ENCODE assay signal across 19 cellular contexts in genomic region chr1:192629602-192630001, GRCh38. TPM values are rescaled to one million over a fixed set of nuclear protein-coding genes. Genes with fewer than 3 reads are reported as not detected.
A peak's percentile ranks its signal among the peaks of the same experiment; 100 is the strongest.
DNase-seq lines count a peak whose midpoint lies in the region; ATAC-seq and TF ChIP-seq lines count a peak whose summit lies in the region.
"Had no signal": no experiment of that assay in that cellular context is flagged by ENCODE, and none has a peak within 500 bp of the region (broad histone marks: within the 10 kb centered on the region; RNA-seq: fewer than 3 reads in every experiment).

No MANE protein-coding gene starts in this region.

- H3K27ac ChIP-seq in OCI-LY3 (ENCODE audit: low read length) (peak overlapping the region; percentile 96), heart right ventricle (no peak overlapping the region), esophagus squamous epithelium (no peak overlapping the region), A673 (ENCODE audit: low read depth, low read length, poor library complexity, severe bottlenecking) (no peak overlapping the region)

- no peak for TF ChIP-seq CTCF in OCI-LY3 (IDR thresholded peaks at IDR 0.05; ENCODE audit: low read depth, low read length)
- no peak for TF ChIP-seq CTCF in heart right ventricle (IDR thresholded peaks at IDR 0.05)
- TF ChIP-seq CTCF in esophagus squamous epithelium (IDR thresholded peaks at IDR 0.05): no peak
- no peak for TF ChIP-seq CTCF in A673 (conservative IDR thresholded peaks at IDR 0.05; ENCODE audit: low read depth, low read length)

- peak overlapping the region; percentile 68 for H3K4me3 ChIP-seq in OCI-LY3 (ENCODE audit: low read length)
- H3K4me3 ChIP-seq in heart right ventricle: no peak overlapping the region
- H3K4me3 ChIP-seq in esophagus squamous epithelium: no peak overlapping the region
- no peak overlapping the region for H3K4me3 ChIP-seq in A673 (ENCODE audit: low read depth, low read length, poor library complexity, severe bottlenecking)
- H3K4me3 ChIP-seq: GM12878, K562 had no signal

- intact Hi-C loops in heart right ventricle (cut with DNase I) (loop anchor here in 2 of 10 donors (5.0 to 10.0 kb wide), 4 partner anchors 95 to 385 kb away; partner anchors contain the start of gene RGS2 (in 2 of the 2)), esophagus squamous epithelium (cut with DNase I) (no loop called here), A673 (cut with micrococcal nuclease; ENCODE audit: unreplicated experiment) (no loop called here)

- H3K9me3 ChIP-seq in OCI-LY3 (ENCODE audit: insufficient read depth, low read length): no peaks in the 10 kb centered on the region
- no peaks in the 10 kb centered on the region for H3K9me3 ChIP-seq in heart right ventricle
- no peaks in the 10 kb centered on the region for H3K9me3 ChIP-seq in esophagus squamous epithelium
- no peaks in the 10 kb centered on the region for H3K9me3 ChIP-seq in A673 (ENCODE audit: low read depth, low read length, poor library complexity, severe bottlenecking)

- peaks cover 93% of the 10 kb centered on the region for H3K4me1 ChIP-seq in OCI-LY3 (ENCODE audit: low read length)
- peaks cover 0 to 37% (median 15%) of the 10 kb centered on the region in 9 donors for H3K4me1 ChIP-seq in heart right ventricle
- H3K4me1 ChIP-seq in esophagus squamous epithelium: no peaks in the 10 kb centered on the region
- H3K4me1 ChIP-seq in A673 (ENCODE audit: insufficient read depth, low read length, poor library complexity, severe bottlenecking): peaks cover 8% of the 10 kb centered on the region

- peaks cover 74% of the 10 kb centered on the region for H3K79me2 ChIP-seq in OCI-LY3 (ENCODE audit: low read length)

- DNase-seq in NCI-H82 (lab: John Stamatoyannopoulos, UW): peak; percentile 31
- no peak for DNase-seq in NCI-H82 treated with DMSO at 0.1 percent for 48 hours (lab: John Stamatoyannopoulos, UW; ENCODE audit: unreplicated experiment)
- no peak for DNase-seq in heart right ventricle
- peak; percentile 15 for DNase-seq in midbrain (lab: John Stamatoyannopoulos, UW)
- no peak for DNase-seq in NK-92 (lab: John Stamatoyannopoulos, UW; ENCODE audit: unreplicated experiment)
- DNase-seq in esophagus squamous epithelium (lab: John Stamatoyannopoulos, UW): no peak
- no peak for DNase-seq in A673 (ENCODE audit: low spot score)
- DNase-seq: CD4-positive, alpha-beta memory T cell; DMS79 treated with DMSO at 0.1 percent for 48 hours; HFFc6; NCI-H1436; NCI-H2029 treated with DMSO at 0.1 percent for 48 hours; NCI-H2171 treated with DMSO at 0.1 percent for 48 hours; NCI-H446 treated with DMSO at 0.1 percent for 48 hours; SIG-M5 had no signal

- CTCF ChIA-PET in A673 (lab: Charles Lee): no interaction called here

- peaks cover 9% of the 10 kb centered on the region for H3K36me3 ChIP-seq in OCI-LY3 (replicated peaks; ENCODE audit: low read depth, low read length)
- H3K36me3 ChIP-seq in heart right ventricle: no peaks in the 10 kb centered on the region
- H3K36me3 ChIP-seq in esophagus squamous epithelium: no peaks in the 10 kb centered on the region
- no peaks in the 10 kb centered on the region for H3K36me3 ChIP-seq in A673 (ENCODE audit: insufficient read depth, low read length, poor library complexity, severe bottlenecking)

- peak overlapping the region; percentile 72 for H3K9ac ChIP-seq in OCI-LY3 (ENCODE audit: low read length)

- H3K27me3 ChIP-seq in OCI-LY3 (ENCODE audit: low read depth, low read length): no peaks in the 10 kb centered on the region
- H3K27me3 ChIP-seq in heart right ventricle: no peaks in the 10 kb centered on the region
- no peaks in the 10 kb centered on the region for H3K27me3 ChIP-seq in esophagus squamous epithelium
- peaks cover 39% of the 10 kb centered on the region for H3K27me3 ChIP-seq in A673 (replicated peaks; ENCODE audit: insufficient read depth, low read depth, low read length, poor library complexity)

- BruUV-seq in A673 (replicated peaks; lab: Mats Ljungman, UMichigan): no TSS peak

- no peaks in the 10 kb centered on the region for H4K20me1 ChIP-seq in OCI-LY3 (ENCODE audit: insufficient read depth, low read length)

- peak in 6 of 8 donors; percentile 61 to 82 (median 70) for ATAC-seq in heart right ventricle
- ATAC-seq: K562 had no signal

- no peak for TF ChIP-seq POLR2A in esophagus squamous epithelium (IDR thresholded peaks at IDR 0.05)

- WGBS in heart right ventricle, 2 donors: 37 to 43% methylated on average over 2 of the region's 2 CpGs
- WGBS in esophagus squamous epithelium, 2 donors: 53 to 71% methylated on average over 2 of the region's 2 CpGs

- H3K4me2 ChIP-seq in OCI-LY3 (ENCODE audit: low read length): peak overlapping the region; percentile 83

- POLR2A ChIA-PET in A673 (lab: Charles Lee; ENCODE audit: low non-redundant PET): no interaction called here

- H2AFZ ChIP-seq in OCI-LY3 (ENCODE audit: low read depth, low read length): no peak overlapping the region

RNA-seq across cellular contexts. Expression of gene RGS13, which starts 6.3 kb away (rescaled TPM):
- total RNA-seq in heart right ventricle (under 1 TPM in 2 of 10 donors, not detected in 8; 0.12 to 0.13 TPM), esophagus squamous epithelium (1 to 10 TPM in 1 of 4 donors, under 1 TPM in 1, not detected in 2; 0.06 to 2.9 TPM), A673 (2021) (0.09 TPM in 1 of 2 replicates, not detected in the other)
- polyA plus RNA-seq in heart right ventricle: under 1 TPM in 1 of 2 donors, not detected in 1; 0.15 TPM
- total RNA-seq: CD4-positive, alpha-beta memory T cell; HFFc6; K562 had no signal
- polyA plus RNA-seq: BJ; CD4-positive, alpha-beta memory T cell; K562 had no signal

RNA-seq across cellular contexts. Expression of gene RGS1, which starts 54.0 kb away (rescaled TPM):
- 1 to 10 TPM in 4 of 10 donors, under 1 TPM in 6; 0.30 to 7.2 (median 0.84) TPM for total RNA-seq in heart right ventricle
- polyA plus RNA-seq in heart right ventricle: 1 to 10 TPM in 1 of 2 donors, under 1 TPM in 1; 0.95 to 5.8 TPM
- 10 to 100 TPM in 3 of 4 donors, 1 to 10 TPM in 1; 7.4 to 55.9 (median 22.6) TPM for total RNA-seq in esophagus squamous epithelium
- total RNA-seq in A673 (2021): 0.28 TPM in 1 of 2 replicates, not detected in the other
- total RNA-seq: HFFc6, K562 had no signal
- polyA plus RNA-seq: BJ, K562 had no signal

Comparison
In these comparisons a context has a peak if more than half of its experiments do, and no peak if none do; other contexts are left out.
1. DNase-seq: peak in NCI-H82 (single experiment) and midbrain (single experiment); none in NCI-H82 treated with DMSO at 0.1 percent for 48 hours (single experiment), heart right ventricle (0 of 2), NK-92 (single experiment), esophagus squamous epithelium (single experiment) and A673 (single experiment).